10 cellular contexts compared by ENCODE assay signal in the genomic region with DNA sequence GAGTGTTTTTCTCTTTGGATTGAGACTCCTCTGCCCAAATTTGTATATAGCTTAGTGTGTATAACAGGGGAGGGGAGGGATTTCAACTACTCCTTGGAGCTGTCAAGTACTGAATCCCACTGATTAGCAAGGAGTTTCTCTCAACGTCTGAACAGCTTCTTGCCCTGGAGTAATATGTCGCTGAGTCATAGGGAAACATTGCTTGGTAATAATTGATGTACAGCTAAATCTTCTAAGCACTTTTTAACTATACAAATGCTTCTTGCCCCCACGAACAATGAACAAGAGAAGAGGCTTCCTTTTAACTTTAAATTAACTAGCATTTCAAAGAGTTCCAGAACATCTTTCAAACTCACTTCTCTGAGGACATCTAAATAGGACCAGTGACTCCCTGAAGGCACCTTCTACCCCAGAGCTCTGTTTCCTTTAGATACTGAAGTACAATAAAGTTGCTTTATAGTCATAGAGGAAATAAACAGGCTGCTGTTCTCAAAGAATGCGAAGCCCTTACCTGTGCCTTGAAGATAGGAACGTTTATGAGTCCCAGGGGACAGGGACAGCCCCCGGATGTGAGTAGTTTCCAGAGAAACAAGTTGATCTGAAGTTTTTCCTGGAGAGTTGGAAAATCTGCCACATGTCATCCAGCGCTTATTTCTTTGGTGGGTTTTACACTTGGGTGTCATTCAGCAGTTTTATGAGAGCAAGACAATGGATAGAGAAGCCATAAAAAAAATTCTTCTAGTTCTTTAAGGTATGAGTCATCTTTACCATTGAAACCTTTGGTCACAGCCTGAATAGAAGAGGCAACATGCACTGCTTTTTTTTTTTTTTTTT.
DNase-seq lines count a peak whose midpoint lies in the region; ATAC-seq and TF ChIP-seq lines count a peak whose summit lies in the region.
"Had no signal": no experiment of that assay in that cellular context is flagged by ENCODE, and none has a peak within 500 bp of the region (broad histone marks: within the 10 kb centered on the region; RNA-seq: fewer than 3 reads in every experiment).

No MANE protein-coding gene starts in this region.

- H3K27ac ChIP-seq in RWPE2 (ENCODE audit: poor library complexity, severe bottlenecking): peak overlapping the region; percentile 95
- no peak overlapping the region for H3K27ac ChIP-seq in dorsolateral prefrontal cortex
- H3K27ac ChIP-seq: KMS-11 had no signal

- peaks cover 5% of the 10 kb centered on the region; the same call in 1 of the 2 replicates for H3K27me3 Mint-ChIP-seq in HFFc6 (ENCODE audit: insufficient read depth)
- H3K27me3 Mint-ChIP-seq in activated T-cell treated with anti-CD3 and anti-CD28 coated beads, Interleukin-2, amount 50 U/mL, for 72 hours (ENCODE audit: low read depth): no peaks in the 10 kb centered on the region

- no peak for TF ChIP-seq CTCF in HFFc6 (IDR thresholded peaks at IDR 0.05)
- TF ChIP-seq CTCF in RWPE2 (IDR thresholded peaks at IDR 0.05; ENCODE audit: poor library complexity, severe bottlenecking): no peak
- no peak for TF ChIP-seq CTCF in dorsolateral prefrontal cortex (IDR thresholded peaks at IDR 0.05 in 54 of 56, conservative IDR thresholded peaks at IDR 0.05 in 2 of 56; ENCODE audit: low read depth in 1 of 56, partially characterized antibody in 56 of 56)

- no peak overlapping the region for H3K4me3 ChIP-seq in RWPE2 (ENCODE audit: severe bottlenecking)
- H3K4me3 ChIP-seq in dorsolateral prefrontal cortex: no peak overlapping the region

- H3K9me3 ChIP-seq in RWPE2 (ENCODE audit: severe bottlenecking): no peaks in the 10 kb centered on the region

- ATAC-seq in RWPE2 (ENCODE audit: low read depth) (peak; percentile 82), HG03469 (IDR thresholded peaks at IDR 0.05; ENCODE audit: unreplicated experiment) (no peak)
- no peak for ATAC-seq in activated T-cell treated with anti-CD3 and anti-CD28 coated beads, Interleukin-2, amount 50 U/mL, for 72 hours (replicated peaks in 1 of 2)

- peak; percentile 85 for DNase-seq in COLO829 (ENCODE audit: low spot score)
- peak; percentile 47 for DNase-seq in HFFc6
- no peak for DNase-seq in RWPE2 (ENCODE audit: low spot score)
- peak; percentile 86 for DNase-seq in glomerular visceral epithelial cell (ENCODE audit: extremely low spot score)
- no peak for DNase-seq in activated T-cell treated with anti-CD3 and anti-CD28 coated beads, Interleukin-2, amount 50 U/mL, for 72 hours
- DNase-seq in activated T-cell treated with anti-CD3 and anti-CD28 coated beads for 4 hours: no peak
- DNase-seq in dorsolateral prefrontal cortex: no peak
- DNase-seq: activated CD8-positive, alpha-beta memory T cell treated with anti-CD3 and anti-CD28 coated beads, Interleukin-2, amount 50 U/mL, for 4 hours had no signal

- H3K27ac Mint-ChIP-seq in HFFc6: no peak overlapping the region
- H3K27ac Mint-ChIP-seq in activated T-cell treated with anti-CD3 and anti-CD28 coated beads, Interleukin-2, amount 50 U/mL, for 72 hours: no peak overlapping the region

- H3K4me1 ChIP-seq in RWPE2 (ENCODE audit: insufficient read depth, poor library complexity, severe bottlenecking): peaks cover 45% of the 10 kb centered on the region

- H3K36me3 Mint-ChIP-seq in HFFc6 (ENCODE audit: low read depth): no peaks in the 10 kb centered on the region
- no peaks in the 10 kb centered on the region for H3K36me3 Mint-ChIP-seq in activated T-cell treated with anti-CD3 and anti-CD28 coated beads, Interleukin-2, amount 50 U/mL, for 72 hours (ENCODE audit: insufficient read depth in 2 of 2)

- intact Hi-C loops in dorsolateral prefrontal cortex (cut with DNase I): no loop called here

- no peaks in the 10 kb centered on the region; the same call in 1 of the 2 replicates for H3K9me3 Mint-ChIP-seq in HFFc6
- H3K9me3 Mint-ChIP-seq in activated T-cell treated with anti-CD3 and anti-CD28 coated beads, Interleukin-2, amount 50 U/mL, for 72 hours: peaks cover 4 to 9% of the 10 kb centered on the region in 2 donors

- H3K36me3 ChIP-seq in RWPE2 (ENCODE audit: low read depth): no peaks in the 10 kb centered on the region

- no peak overlapping the region; the same call in 1 of the 2 replicates for H3K4me3 Mint-ChIP-seq in HFFc6
- H3K4me3 Mint-ChIP-seq in activated T-cell treated with anti-CD3 and anti-CD28 coated beads, Interleukin-2, amount 50 U/mL, for 72 hours: no peak overlapping the region

- peaks cover 65% of the 10 kb centered on the region; the same call in 1 of the 2 replicates for H3K4me1 Mint-ChIP-seq in HFFc6 (ENCODE audit: low read depth)
- peaks cover 4% of the 10 kb centered on the region for H3K4me1 Mint-ChIP-seq in activated T-cell treated with anti-CD3 and anti-CD28 coated beads, Interleukin-2, amount 50 U/mL, for 72 hours (ENCODE audit: low read depth)

- no peaks in the 10 kb centered on the region for H3K27me3 ChIP-seq in RWPE2 (ENCODE audit: insufficient read depth, poor library complexity, severe bottlenecking)
- no peaks in the 10 kb centered on the region for H3K27me3 ChIP-seq in dorsolateral prefrontal cortex

Comparison
In these comparisons a context has a peak if more than half of its experiments do, and no peak if none do; other contexts are left out.
1. DNase-seq: peak in COLO829 (single experiment), HFFc6 (single experiment) and glomerular visceral epithelial cell (single experiment); none in RWPE2 (single experiment), activated T-cell treated with anti-CD3 and anti-CD28 coated beads, Interleukin-2, amount 50 U/mL, for 72 hours (0 of 2), activated T-cell treated with anti-CD3 and anti-CD28 coated beads for 4 hours (single experiment) and dorsolateral prefrontal cortex (0 of 10).